In genomic region chr2:128651000-128651399, GRCh38 we compare ENCODE assay signal across 20 cellular contexts.
A peak's percentile ranks its signal among the peaks of the same experiment; 100 is the strongest.
DNase-seq lines count a peak whose midpoint lies in the region; ATAC-seq and TF ChIP-seq lines count a peak whose summit lies in the region.
"Had no signal": no experiment of that assay in that cellular context is flagged by ENCODE, and none has a peak within 500 bp of the region (broad histone marks: within the 10 kb centered on the region; RNA-seq: fewer than 3 reads in every experiment).

No MANE protein-coding gene starts in this region.

- H3K27me3 Mint-ChIP-seq in stimulated activated naive CD8-positive, alpha-beta T cell treated with anti-CD3 and anti-CD28 coated beads, Interleukin-15, amount 100 ng/mL, for 72 hours, result peaks cover 14% of the 10 kb centered on the region
- H3K27me3 Mint-ChIP-seq: CD4-positive, CD25-positive, alpha-beta regulatory T cell had no signal

- H3K4me3 Mint-ChIP-seq in stimulated activated naive CD8-positive, alpha-beta T cell treated with anti-CD3 and anti-CD28 coated beads, Interleukin-15, amount 100 ng/mL, for 72 hours, result no peak overlapping the region
- H3K4me3 Mint-ChIP-seq: CD4-positive, CD25-positive, alpha-beta regulatory T cell; CD8-positive, alpha-beta memory T cell had no signal

- no peaks in the 10 kb centered on the region for H3K4me1 Mint-ChIP-seq in stimulated activated naive CD8-positive, alpha-beta T cell treated with anti-CD3 and anti-CD28 coated beads, Interleukin-15, amount 100 ng/mL, for 72 hours
- H3K4me1 Mint-ChIP-seq: CD8-positive, alpha-beta memory T cell had no signal

- H3K9me3 Mint-ChIP-seq in stimulated activated naive CD8-positive, alpha-beta T cell treated with anti-CD3 and anti-CD28 coated beads, Interleukin-15, amount 100 ng/mL, for 72 hours, result peaks cover 0 to 11% of the 10 kb centered on the region in 2 donors
- H3K9me3 Mint-ChIP-seq: CD8-positive, alpha-beta memory T cell had no signal

- H3K4me3 ChIP-seq in epithelial cell of esophagus (ENCODE audit: low read length), result no peak overlapping the region

- peak; percentile 45 for ATAC-seq in stimulated activated naive CD8-positive, alpha-beta T cell treated with anti-CD3 and anti-CD28 coated beads, Interleukin-15, amount 100 ng/mL, for 72 hours
- ATAC-seq in stimulated activated naive CD8-positive, alpha-beta T cell treated with anti-CD3 and anti-CD28 coated beads, Interleukin-15, Interleukin-2, amounts not matched to agents 100 U/mL and 50 U/mL, for 24 hours, result no peak
- peak; percentile 84 for ATAC-seq in GM18868 (IDR thresholded peaks at IDR 0.05; ENCODE audit: unreplicated experiment)
- no peak for ATAC-seq in HG03469 (IDR thresholded peaks at IDR 0.05; ENCODE audit: unreplicated experiment)
- ATAC-seq in GM21576 (IDR thresholded peaks at IDR 0.05; ENCODE audit: unreplicated experiment), result no peak
- no peak for ATAC-seq in HG03095 (IDR thresholded peaks at IDR 0.05; ENCODE audit: unreplicated experiment)
- ATAC-seq: HCT116 had no signal

- DNase-seq in stimulated activated naive CD8-positive, alpha-beta T cell treated with anti-CD3 and anti-CD28 coated beads, Interleukin-15, amount 100 ng/mL, for 72 hours, result no peak
- no peak for DNase-seq in stimulated activated naive CD8-positive, alpha-beta T cell treated with anti-CD3 and anti-CD28 coated beads, Interleukin-15, Interleukin-2, amounts not matched to agents 100 U/mL and 50 U/mL, for 24 hours
- peak; percentile 10 for DNase-seq in epithelial cell of esophagus (ENCODE audit: low read depth)
- DNase-seq: ACHN; BE2C; C1 segment of cervical spinal cord; CD4-positive, CD25-positive, alpha-beta regulatory T cell; CD8-positive, alpha-beta memory T cell; COR-L47; DMS 273 treated with DMSO at 0.1 percent for 48 hours; DMS79 treated with DMSO at 0.1 percent for 48 hours; GF-D8; GOT3; H7; KG1 had no signal

- no peak for TF ChIP-seq CTCF in epithelial cell of esophagus (IDR thresholded peaks at IDR 0.05; ENCODE audit: insufficient read depth, low read depth, low read length, missing control alignments)

- no peak overlapping the region for H3K27ac Mint-ChIP-seq in stimulated activated naive CD8-positive, alpha-beta T cell treated with anti-CD3 and anti-CD28 coated beads, Interleukin-15, amount 100 ng/mL, for 72 hours
- H3K27ac Mint-ChIP-seq: CD4-positive, CD25-positive, alpha-beta regulatory T cell; CD8-positive, alpha-beta memory T cell had no signal

Comparison
In these comparisons a context has a peak if more than half of its experiments do, and no peak if none do; other contexts are left out.
1. ATAC-seq: peak in stimulated activated naive CD8-positive, alpha-beta T cell treated with anti-CD3 and anti-CD28 coated beads, Interleukin-15, amount 100 ng/mL, for 72 hours (single experiment) and GM18868 (single experiment); none in stimulated activated naive CD8-positive, alpha-beta T cell treated with anti-CD3 and anti-CD28 coated beads, Interleukin-15, Interleukin-2, amounts not matched to agents 100 U/mL and 50 U/mL, for 24 hours (single experiment), HG03469 (single experiment), GM21576 (single experiment) and HG03095 (single experiment).